9 cellular contexts compared by ENCODE assay signal in genomic region chr19:48514123-48514458, GRCh38. TPM values are rescaled to one million over a fixed set of nuclear protein-coding genes. Genes with fewer than 3 reads are reported as not detected.
DNase-seq lines count a peak whose midpoint lies in the region; TF ChIP-seq lines count a peak whose summit lies in the region.
"Had no signal": no experiment of that assay in that cellular context is flagged by ENCODE, and none has a peak within 500 bp of the region (broad histone marks: within the 10 kb centered on the region; RNA-seq: fewer than 3 reads in every experiment).

No MANE protein-coding gene starts in this region.

- H3K27me3 ChIP-seq in breast epithelium (peaks cover 9 to 17% of the 10 kb centered on the region in 2 donors), iPS-20b (ENCODE audit: insufficient read depth, low read length) (peaks cover 21% of the 10 kb centered on the region), thymus (ENCODE audit: control insufficient read depth, insufficient read depth) (peaks cover 35% of the 10 kb centered on the region)

- intact Hi-C loops in breast epithelium (cut with DNase I; ENCODE audit: low total_unique reads), result no loop called here
- intact Hi-C loops in MCF 10A (cut with micrococcal nuclease), result no loop called here

- H3K9me3 ChIP-seq in breast epithelium, result no peaks in the 10 kb centered on the region
- no peaks in the 10 kb centered on the region for H3K9me3 ChIP-seq in SK-N-MC (ENCODE audit: low read depth, low read length)
- H3K9me3 ChIP-seq in iPS-20b (ENCODE audit: insufficient read depth, low read depth, low read length), result no peaks in the 10 kb centered on the region
- H3K9me3 ChIP-seq in thymus (ENCODE audit: control insufficient read depth), result no peaks in the 10 kb centered on the region

- no peaks in the 10 kb centered on the region for H3K4me1 Mint-ChIP-seq in MCF 10A (ENCODE audit: insufficient read depth, unreplicated experiment)
- peaks cover 18% of the 10 kb centered on the region for H3K4me1 Mint-ChIP-seq in activated T-cell treated with anti-CD3 and anti-CD28 coated beads, Interleukin-2, amount 50 U/mL, for 24 hours (ENCODE audit: low read depth)

- H3K36me3 Mint-ChIP-seq in MCF 10A (ENCODE audit: insufficient read depth, unreplicated experiment), result peaks cover 7% of the 10 kb centered on the region
- no peaks in the 10 kb centered on the region for H3K36me3 Mint-ChIP-seq in activated T-cell treated with anti-CD3 and anti-CD28 coated beads, Interleukin-2, amount 50 U/mL, for 24 hours (ENCODE audit: low read depth)

- WGBS in thymus, result 49% methylated on average over 11 of the region's 11 CpGs

- H3K9ac ChIP-seq in SK-N-MC (ENCODE audit: insufficient read length) (no peak overlapping the region), iPS-20b (ENCODE audit: low read depth, low read length) (no peak overlapping the region; the same call in 1 of the 2 replicates)

- no TSS peak for BruUV-seq in MCF 10A (replicated peaks; lab: Mats Ljungman, UMichigan)

- no peaks in the 10 kb centered on the region for H3K9me3 Mint-ChIP-seq in MCF 10A (ENCODE audit: unreplicated experiment)
- H3K9me3 Mint-ChIP-seq in activated T-cell treated with anti-CD3 and anti-CD28 coated beads, Interleukin-2, amount 50 U/mL, for 24 hours, result no peaks in the 10 kb centered on the region

- no peak for TF ChIP-seq CTCF in breast epithelium (IDR thresholded peaks at IDR 0.05)
- TF ChIP-seq CTCF in MCF 10A (IDR thresholded peaks at IDR 0.05; ENCODE audit: unreplicated experiment), result no peak

- no peak for DNase-seq in breast epithelium (ENCODE audit: low spot score in 2 of 2)
- no peak for DNase-seq in MCF 10A (ENCODE audit: unreplicated experiment)
- no peak for DNase-seq in SK-N-MC (ENCODE audit: low read depth, low spot score)
- DNase-seq in activated T-cell treated with anti-CD3 and anti-CD28 coated beads, Interleukin-2, amount 50 U/mL, for 24 hours, result no peak
- DNase-seq in amniotic stem cell (lab: John Stamatoyannopoulos, UW), result no peak
- no peak for DNase-seq in NCI-H524 treated with DMSO at 0.1 percent for 48 hours (lab: John Stamatoyannopoulos, UW)

- H3K4me1 ChIP-seq in breast epithelium, result peaks cover 0 to 5% of the 10 kb centered on the region in 2 donors
- no peaks in the 10 kb centered on the region for H3K4me1 ChIP-seq in iPS-20b (ENCODE audit: insufficient read depth, low read length)
- peaks cover 10% of the 10 kb centered on the region for H3K4me1 ChIP-seq in thymus (ENCODE audit: control insufficient read depth, insufficient read depth, low read length)

- H3K27me3 Mint-ChIP-seq in MCF 10A (ENCODE audit: insufficient read depth, unreplicated experiment), result no peaks in the 10 kb centered on the region
- H3K27me3 Mint-ChIP-seq in activated T-cell treated with anti-CD3 and anti-CD28 coated beads, Interleukin-2, amount 50 U/mL, for 24 hours, result no peaks in the 10 kb centered on the region

- H3K27ac Mint-ChIP-seq in MCF 10A (ENCODE audit: low read depth, unreplicated experiment), result no peak overlapping the region
- no peak overlapping the region for H3K27ac Mint-ChIP-seq in activated T-cell treated with anti-CD3 and anti-CD28 coated beads, Interleukin-2, amount 50 U/mL, for 24 hours

- H3K27ac ChIP-seq in breast epithelium (no peak overlapping the region), SK-N-MC (no peak overlapping the region), iPS-20b (ENCODE audit: low read length) (no peak overlapping the region), thymus (ENCODE audit: low read depth) (no peak overlapping the region)

- H3K4me3 Mint-ChIP-seq in MCF 10A (ENCODE audit: unreplicated experiment), result no peak overlapping the region
- no peak overlapping the region for H3K4me3 Mint-ChIP-seq in activated T-cell treated with anti-CD3 and anti-CD28 coated beads, Interleukin-2, amount 50 U/mL, for 24 hours

- no peak for TF ChIP-seq POLR2A in breast epithelium (IDR thresholded peaks at IDR 0.05)

- POLR2A ChIA-PET in MCF 10A (lab: Yijun Ruan, JAX), result interaction anchor here (0.6 to 1.1 kb wide), 3 partner anchors 10 to 644 kb away, joined by 3 to 6 read pairs (median 3); no protein-coding TSS in a partner anchor

- peak overlapping the region in 2 of 3 donors; percentile 67 to 68 for H3K4me3 ChIP-seq in breast epithelium
- peak overlapping the region; percentile 87; the same call in 1 of the 2 replicates for H3K4me3 ChIP-seq in SK-N-MC
- H3K4me3 ChIP-seq in iPS-20b (ENCODE audit: low read length), result peak overlapping the region; percentile 80; the same call in 1 of the 2 replicates
- H3K4me3 ChIP-seq in thymus (ENCODE audit: low read length), result peak overlapping the region; percentile 83

- no peaks in the 10 kb centered on the region for H3K36me3 ChIP-seq in breast epithelium
- H3K36me3 ChIP-seq in SK-N-MC (ENCODE audit: insufficient read depth, low read length), result no peaks in the 10 kb centered on the region
- H3K36me3 ChIP-seq in iPS-20b (ENCODE audit: insufficient read depth, low read depth, low read length), result no peaks in the 10 kb centered on the region
- no peaks in the 10 kb centered on the region for H3K36me3 ChIP-seq in thymus (ENCODE audit: control insufficient read depth, insufficient read depth)

- CTCF ChIA-PET in MCF 10A (lab: Yijun Ruan, JAX), result interaction anchor here (2.4 kb wide), 1 partner anchor 70 kb away, joined by 11 read pairs; no protein-coding TSS in a partner anchor

RNA-seq across cellular contexts. Expression of gene LMTK3, which starts 2.5 kb away (rescaled TPM):
- total RNA-seq in breast epithelium, result 1 to 10 TPM in 2 of 3 donors, not detected in 1; 1.3 to 2.9 TPM
- 0.37 and 0.47 TPM in 2 replicates for total RNA-seq in MCF 10A (2022)
- polyA plus RNA-seq in thymus, result 1.5 TPM
- total RNA-seq: RPMI7951 had no signal

RNA-seq across cellular contexts. Expression of gene SULT2B1, which starts 37.9 kb away (rescaled TPM):
- total RNA-seq in breast epithelium (1 to 10 TPM in 2 of 3 donors, not detected in 1; 5.6 to 7.5 TPM), MCF 10A (2022) (not detected in 2 replicates)
- polyA plus RNA-seq in thymus, result 4.3 TPM
- total RNA-seq: RPMI7951 had no signal

RNA-seq across cellular contexts. Expression of gene CYTH2, which starts 44.9 kb away (rescaled TPM):
- total RNA-seq in breast epithelium, result 10 to 100 TPM; 42.2 to 74.7 (median 70.4) TPM
- total RNA-seq in MCF 10A (2022), result 70.3 and 72.2 TPM in 2 replicates
- 42.4 TPM for polyA plus RNA-seq in thymus

RNA-seq across cellular contexts. Expression of gene KCNJ14, which starts 58.7 kb away (rescaled TPM):
- 1 to 10 TPM in 2 of 3 donors, under 1 TPM in 1; 0.80 to 1.6 (median 1.0) TPM for total RNA-seq in breast epithelium
- total RNA-seq in MCF 10A (2022), result 1.6 and 2.7 TPM in 2 replicates
- polyA plus RNA-seq in thymus, result 0.78 TPM
